ENCODE assay signal across 13 cellular contexts in the genomic region with DNA sequence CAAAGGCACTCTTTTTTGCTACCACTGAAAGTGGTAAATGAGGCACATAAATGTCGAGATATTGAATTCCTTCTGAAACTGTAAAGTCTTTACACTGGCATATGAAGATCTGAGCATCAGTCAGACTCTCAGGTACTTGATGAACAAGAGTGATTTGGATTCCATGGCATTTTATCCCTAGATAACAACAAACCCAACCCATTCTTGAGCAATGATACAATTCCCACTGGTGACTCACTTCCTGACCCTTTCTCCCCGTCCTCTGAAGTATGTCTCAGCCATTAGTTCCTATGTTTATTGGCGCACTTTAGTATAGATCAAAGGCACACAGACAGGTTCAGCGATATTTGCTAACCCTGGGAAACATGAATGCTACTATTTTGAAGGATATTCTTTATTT.
DNase-seq lines count a peak whose midpoint lies in the region; ATAC-seq and TF ChIP-seq lines count a peak whose summit lies in the region.
"Had no signal": no experiment of that assay in that cellular context is flagged by ENCODE, and none has a peak within 500 bp of the region (broad histone marks: within the 10 kb centered on the region; RNA-seq: fewer than 3 reads in every experiment).

No MANE protein-coding gene starts in this region.

- H3K27ac ChIP-seq in Panc1 (ENCODE audit: low read length) (no peak overlapping the region), foreskin keratinocyte (no peak overlapping the region), neuronal stem cell (replicated peaks; ENCODE audit: low read length) (no peak overlapping the region)

- H3K4me1 ChIP-seq in Panc1 (ENCODE audit: control insufficient read depth, insufficient read depth, low read length) (no peaks in the 10 kb centered on the region), foreskin keratinocyte (no peaks in the 10 kb centered on the region), neuronal stem cell (ENCODE audit: control insufficient read depth in 2 of 2, insufficient read depth in 1 of 2, low read depth in 1 of 2, low read length in 2 of 2) (no peaks in the 10 kb centered on the region)
- H3K4me1 ChIP-seq: BE2C had no signal

- no peaks in the 10 kb centered on the region for H3K36me3 ChIP-seq in Panc1 (ENCODE audit: control insufficient read depth, insufficient read depth, low read length)
- no peaks in the 10 kb centered on the region for H3K36me3 ChIP-seq in neuronal stem cell (replicated peaks in 1 of 2; ENCODE audit: control insufficient read depth in 2 of 2, insufficient read depth in 2 of 2, low read length in 2 of 2)
- H3K36me3 ChIP-seq: BE2C had no signal

- H2AK5ac ChIP-seq in neuronal stem cell (ENCODE audit: low read depth, low read length), result no peak overlapping the region

- DNase-seq in ELF-1 (ENCODE audit: low read depth, low spot score) (peak; percentile 27), Panc1 (ENCODE audit: low read depth, low spot score) (peak; percentile 15), foreskin keratinocyte (peak; percentile 14 to 31), neuronal stem cell (ENCODE audit: low spot score) (no peak)
- DNase-seq: BE2C; CD4-positive, alpha-beta memory T cell; DND-41; NCI-H1048; NCI-H774; T-cell had no signal

- H3K14ac ChIP-seq in neuronal stem cell (ENCODE audit: low read length), result no peak overlapping the region

- H2BK12ac ChIP-seq in neuronal stem cell (ENCODE audit: low read length), result no peak overlapping the region

- intact Hi-C loops in Panc1 (cut with micrococcal nuclease; ENCODE audit: unreplicated experiment), result no loop called here

- TF ChIP-seq CTCF in Panc1 (IDR thresholded peaks at IDR 0.05) (no peak), foreskin keratinocyte (conservative IDR thresholded peaks at IDR 0.05) (no peak)

- POLR2A ChIA-PET in Panc1 (lab: Charles Lee), result no interaction called here

- no CpG with 5 or more reads among the region's 4 CpGs for WGBS in neuronal stem cell (ENCODE audit: extremely low coverage in 2 of 2, insufficient read length in 2 of 2, insufficient replicate concordance in 1 of 2), 2 donors

- BruUV-seq in Panc1 (replicated peaks; lab: Mats Ljungman, UMichigan), result no TSS peak

- no peak overlapping the region for H3K4me3 ChIP-seq in Panc1 (ENCODE audit: low read depth in 2 of 2, low read length in 2 of 2)
- no peak overlapping the region for H3K4me3 ChIP-seq in neuronal stem cell (ENCODE audit: low read length in 2 of 2)

- no peak overlapping the region for H2BK15ac ChIP-seq in neuronal stem cell (ENCODE audit: low read length)

- H3K27me3 ChIP-seq in Panc1 (ENCODE audit: control insufficient read depth, insufficient read depth, low read length) (no peaks in the 10 kb centered on the region), foreskin keratinocyte (no peaks in the 10 kb centered on the region), neuronal stem cell (ENCODE audit: control insufficient read depth in 3 of 3, insufficient read depth in 3 of 3, low read depth in 1 of 3, low read length in 3 of 3) (peaks cover 0 to 2% (median 0%) of the 10 kb centered on the region in 3 experiments)
- H3K27me3 ChIP-seq: BE2C had no signal

- H3K9me3 ChIP-seq in Panc1 (ENCODE audit: control insufficient read depth, insufficient read depth, low read depth, low read length) (no peaks in the 10 kb centered on the region), neuronal stem cell (replicated peaks in 1 of 2; ENCODE audit: control insufficient read depth in 2 of 2, insufficient read depth in 1 of 2, low read depth in 1 of 2, low read length in 2 of 2) (no peaks in the 10 kb centered on the region)
- H3K9me3 ChIP-seq: BE2C had no signal

- H3K9ac ChIP-seq in neuronal stem cell (ENCODE audit: low read depth, low read length, poor library complexity), result no peak overlapping the region

- no peak overlapping the region for H2AFZ ChIP-seq in neuronal stem cell (ENCODE audit: low read length)

- H2BK120ac ChIP-seq in neuronal stem cell (ENCODE audit: low read depth, low read length), result no peak overlapping the region

- no peak overlapping the region for H3K18ac ChIP-seq in neuronal stem cell (ENCODE audit: low read length)

- H3K23ac ChIP-seq in neuronal stem cell (ENCODE audit: low read depth, low read length, poor library complexity), result no peak overlapping the region

- ATAC-seq in Panc1 (no peak), foreskin keratinocyte (no peak), HG03442 (IDR thresholded peaks at IDR 0.05; ENCODE audit: unreplicated experiment) (no peak), HG03097 (IDR thresholded peaks at IDR 0.05; ENCODE audit: low FRiP score, unreplicated experiment) (no peak), GM21526 (IDR thresholded peaks at IDR 0.05; ENCODE audit: low FRiP score, unreplicated experiment) (no peak)
- ATAC-seq: T-cell had no signal

- no peak overlapping the region for H3K4ac ChIP-seq in neuronal stem cell (ENCODE audit: low read length)

- no peak overlapping the region for H4K91ac ChIP-seq in neuronal stem cell (ENCODE audit: low read depth, low read length, poor library complexity)

- H3K4me2 ChIP-seq in neuronal stem cell (ENCODE audit: insufficient read depth, low read length, poor library complexity, severe bottlenecking), result no peak overlapping the region

- H4K8ac ChIP-seq in neuronal stem cell (ENCODE audit: low read depth, low read length), result peak overlapping the region; percentile 8

- H2BK5ac ChIP-seq in neuronal stem cell (ENCODE audit: low read length), result no peak overlapping the region

- no peaks in the 10 kb centered on the region for H3K79me1 ChIP-seq in neuronal stem cell (ENCODE audit: low read depth, low read length)

- in situ Hi-C loops in Panc1 (cut with HindIII; ENCODE audit: low pct_unique_long_range_greater_than_20kb, low sequenced_read_pairs), result no loop called here

- CTCF ChIA-PET in Panc1 (lab: Charles Lee), result no interaction called here
